Comparison of ENCODE assay signal across 1 cellular context in the genomic region with DNA sequence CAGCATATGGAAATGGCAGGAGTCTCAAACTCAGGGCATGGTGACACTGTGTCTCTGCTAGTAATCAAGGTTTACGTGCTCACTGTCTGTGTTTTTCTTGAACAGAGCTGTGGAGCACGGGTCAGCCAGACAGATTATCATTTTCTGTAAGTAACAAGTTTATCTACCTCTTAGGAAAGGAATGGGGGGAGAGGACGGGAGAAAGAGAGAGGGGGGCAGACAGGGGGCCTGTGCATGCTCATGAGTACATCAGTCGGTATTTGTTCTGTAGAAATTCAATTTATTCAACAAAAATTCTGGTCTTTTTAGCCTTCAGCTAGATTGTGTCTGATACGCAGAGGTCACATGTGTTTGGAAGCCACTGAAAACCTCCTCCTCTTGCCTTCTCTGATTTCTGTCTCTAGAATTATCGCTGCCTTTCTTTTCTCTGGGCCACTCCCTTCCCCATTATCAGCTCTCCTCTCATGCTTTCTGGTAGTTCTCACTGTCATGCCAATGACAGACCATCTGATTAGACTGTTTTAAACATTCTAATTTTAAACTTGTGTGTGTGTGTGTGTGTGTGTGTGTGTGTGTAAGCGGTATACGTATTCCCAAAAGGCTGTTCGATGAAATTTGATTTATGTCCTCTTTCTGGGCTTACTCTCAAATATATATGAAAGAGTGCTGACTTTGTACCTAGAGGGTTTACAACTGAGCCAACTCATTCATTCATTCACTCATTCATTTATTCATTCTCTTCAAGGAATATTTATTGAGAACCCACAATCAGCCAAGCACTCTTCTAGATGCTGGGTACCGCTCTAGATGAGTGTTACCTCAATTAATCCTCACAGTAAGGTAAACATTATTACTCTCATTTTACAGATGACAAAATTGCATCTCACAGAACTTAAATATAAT.
TF ChIP-seq lines count a peak whose summit lies in the region.

No MANE protein-coding gene starts in this region.

TF ChIP-seq in K562, 482 proteins besides CTCF, POLR2A, EP300 and RAD21 (continued from another document and continues in another):
- TF ChIP-seq MBD2 (IDR thresholded peaks at IDR 0.05; ENCODE audit: borderline replicate concordance, low read depth) = no peak
- no peak; the same call in 1 of the 2 replicates for TF ChIP-seq FOSL1 (tag; conservative IDR thresholded peaks at IDR 0.05)
- TF ChIP-seq DMBX1 (CRISPR knock-in tag; IDR thresholded peaks at IDR 0.05; ENCODE audit: borderline replicate concordance) = peak; percentile 27; the same call in 1 of the 2 replicates
- TF ChIP-seq ADNP (tag; IDR thresholded peaks at IDR 0.05) = peak; percentile 68; the same call in 1 of the 2 replicates
- TF ChIP-seq ZNF133 (CRISPR knock-in tag; IDR thresholded peaks at IDR 0.05) = no peak
- no peak for TF ChIP-seq NFE2L1 (tag; IDR thresholded peaks at IDR 0.05; ENCODE audit: borderline replicate concordance, low read depth)
- TF ChIP-seq ZNF589 (CRISPR knock-in tag; IDR thresholded peaks at IDR 0.05; ENCODE audit: low read depth) = no peak
- 0 out of 4 replicates have a peak, but pooled peaks of 1 of the 2 experiments have one; percentile 41 for TF ChIP-seq TEAD1 (CRISPR knock-in tag; IDR thresholded peaks at IDR 0.05)
- no peak for TF ChIP-seq GATAD2A (IDR thresholded peaks at IDR 0.05)
- TF ChIP-seq ARID2 (IDR thresholded peaks at IDR 0.05) = no peak
- TF ChIP-seq HDAC1 (IDR thresholded peaks at IDR 0.05) = peak in 1 of 2 experiments; percentile 79; a peak in 2 of 4 replicates
- TF ChIP-seq ZNF253 (CRISPR knock-in tag; conservative IDR thresholded peaks at IDR 0.05) = no peak
- TF ChIP-seq SMARCB1 (IDR thresholded peaks at IDR 0.05; ENCODE audit: insufficient read length, low read depth) = no peak
- TF ChIP-seq CCAR2 (IDR thresholded peaks at IDR 0.05; ENCODE audit: low read depth, low read length) = no peak
- TF ChIP-seq, protein P1, sequence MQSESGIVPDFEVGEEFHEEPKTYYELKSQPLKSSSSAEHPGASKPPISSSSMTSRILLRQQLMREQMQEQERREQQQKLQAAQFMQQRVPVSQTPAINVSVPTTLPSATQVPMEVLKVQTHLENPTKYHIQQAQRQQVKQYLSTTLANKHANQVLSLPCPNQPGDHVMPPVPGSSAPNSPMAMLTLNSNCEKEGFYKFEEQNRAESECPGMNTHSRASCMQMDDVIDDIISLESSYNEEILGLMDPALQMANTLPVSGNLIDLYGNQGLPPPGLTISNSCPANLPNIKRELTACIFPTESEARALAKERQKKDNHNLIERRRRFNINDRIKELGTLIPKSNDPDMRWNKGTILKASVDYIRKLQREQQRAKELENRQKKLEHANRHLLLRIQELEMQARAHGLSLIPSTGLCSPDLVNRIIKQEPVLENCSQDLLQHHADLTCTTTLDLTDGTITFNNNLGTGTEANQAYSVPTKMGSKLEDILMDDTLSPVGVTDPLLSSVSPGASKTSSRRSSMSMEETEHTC (IDR thresholded peaks at IDR 0.05) = 0 out of 2 replicates have a peak, but pooled peaks have one; percentile 23
- no peak for TF ChIP-seq ZBTB7A (IDR thresholded peaks at IDR 0.05; ENCODE audit: borderline replicate concordance, control insufficient read depth, low read depth, low read length)
- no peak; the same call in 1 of the 2 replicates for TF ChIP-seq ZNF644 (tag; IDR thresholded peaks at IDR 0.05; ENCODE audit: low read depth)
- no peak for TF ChIP-seq ZNF3 (CRISPR knock-in tag; IDR thresholded peaks at IDR 0.05)
- peak; percentile 29; the same call in 1 of the 2 replicates for TF ChIP-seq SMARCC2 (IDR thresholded peaks at IDR 0.05; ENCODE audit: low read depth)
- no peak for TF ChIP-seq KAT7 (CRISPR knock-in tag; IDR thresholded peaks at IDR 0.05; ENCODE audit: borderline replicate concordance)
- TF ChIP-seq SMAD4 (CRISPR knock-in tag; conservative IDR thresholded peaks at IDR 0.05) = 0 out of 2 replicates have a peak, but pooled peaks have one; percentile 54
- no peak for TF ChIP-seq POLR2H (tag; IDR thresholded peaks at IDR 0.05; ENCODE audit: low read depth)
- no peak for TF ChIP-seq POLR2AphosphoS2 (IDR thresholded peaks at IDR 0.05; ENCODE audit: low read length)
- peak; percentile 89 for TF ChIP-seq ARID1B (IDR thresholded peaks at IDR 0.05)
- no peak for TF ChIP-seq DACH1 (IDR thresholded peaks at IDR 0.05; ENCODE audit: partially characterized antibody)
- peak; percentile 82; the same call in 1 of the 2 replicates for TF ChIP-seq SMARCE1 (IDR thresholded peaks at IDR 0.05)
- TF ChIP-seq CBFA2T2 (conservative IDR thresholded peaks at IDR 0.05) = peak; percentile 80
- no peak for TF ChIP-seq KAT2B (IDR thresholded peaks at IDR 0.05; ENCODE audit: low read depth, low read length)
- TF ChIP-seq, protein P2, sequence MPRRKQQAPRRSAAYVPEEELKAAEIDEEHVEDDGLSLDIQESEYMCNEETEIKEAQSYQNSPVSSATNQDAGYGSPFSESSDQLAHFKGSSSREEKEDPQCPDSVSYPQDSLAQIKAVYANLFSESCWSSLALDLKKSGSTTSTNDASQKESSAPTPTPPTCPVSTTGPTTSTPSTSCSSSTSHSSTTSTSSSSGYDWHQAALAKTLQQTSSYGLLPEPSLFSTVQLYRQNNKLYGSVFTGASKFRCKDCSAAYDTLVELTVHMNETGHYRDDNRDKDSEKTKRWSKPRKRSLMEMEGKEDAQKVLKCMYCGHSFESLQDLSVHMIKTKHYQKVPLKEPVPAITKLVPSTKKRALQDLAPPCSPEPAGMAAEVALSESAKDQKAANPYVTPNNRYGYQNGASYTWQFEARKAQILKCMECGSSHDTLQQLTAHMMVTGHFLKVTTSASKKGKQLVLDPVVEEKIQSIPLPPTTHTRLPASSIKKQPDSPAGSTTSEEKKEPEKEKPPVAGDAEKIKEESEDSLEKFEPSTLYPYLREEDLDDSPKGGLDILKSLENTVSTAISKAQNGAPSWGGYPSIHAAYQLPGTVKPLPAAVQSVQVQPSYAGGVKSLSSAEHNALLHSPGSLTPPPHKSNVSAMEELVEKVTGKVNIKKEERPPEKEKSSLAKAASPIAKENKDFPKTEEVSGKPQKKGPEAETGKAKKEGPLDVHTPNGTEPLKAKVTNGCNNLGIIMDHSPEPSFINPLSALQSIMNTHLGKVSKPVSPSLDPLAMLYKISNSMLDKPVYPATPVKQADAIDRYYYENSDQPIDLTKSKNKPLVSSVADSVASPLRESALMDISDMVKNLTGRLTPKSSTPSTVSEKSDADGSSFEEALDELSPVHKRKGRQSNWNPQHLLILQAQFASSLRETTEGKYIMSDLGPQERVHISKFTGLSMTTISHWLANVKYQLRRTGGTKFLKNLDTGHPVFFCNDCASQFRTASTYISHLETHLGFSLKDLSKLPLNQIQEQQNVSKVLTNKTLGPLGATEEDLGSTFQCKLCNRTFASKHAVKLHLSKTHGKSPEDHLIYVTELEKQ (CRISPR knock-in tag; IDR thresholded peaks at IDR 0.05) = no peak
- TF ChIP-seq NONO (IDR thresholded peaks at IDR 0.05; ENCODE audit: low read depth in 2 of 2, low read length in 1 of 2) = no peak
- 0 out of 2 replicates have a peak, but pooled peaks have one; percentile 28 for TF ChIP-seq CREB1 (IDR thresholded peaks at IDR 0.05)
- TF ChIP-seq CREB1 (CRISPR knock-in tag; IDR thresholded peaks at IDR 0.05) = no peak
- TF ChIP-seq DIDO1 (tag; IDR thresholded peaks at IDR 0.05; ENCODE audit: low read depth) = no peak
- 0 out of 2 replicates have a peak, but pooled peaks have one; percentile 40 for TF ChIP-seq TOE1 (IDR thresholded peaks at IDR 0.05; ENCODE audit: borderline replicate concordance)
- no peak for TF ChIP-seq TOE1 (CRISPR knock-in tag; IDR thresholded peaks at IDR 0.05; ENCODE audit: borderline replicate concordance, low read depth)
- no peak for TF ChIP-seq ZNF143 (CRISPR knock-in tag; IDR thresholded peaks at IDR 0.05)
- TF ChIP-seq SOX6 (IDR thresholded peaks at IDR 0.05) = peak; percentile 73; the same call in 1 of the 2 replicates
- no peak for TF ChIP-seq POLR3A (IDR thresholded peaks at IDR 0.05; ENCODE audit: borderline replicate concordance, extremely low read depth, insufficient read depth, insufficient read length)
- TF ChIP-seq, protein P3, sequence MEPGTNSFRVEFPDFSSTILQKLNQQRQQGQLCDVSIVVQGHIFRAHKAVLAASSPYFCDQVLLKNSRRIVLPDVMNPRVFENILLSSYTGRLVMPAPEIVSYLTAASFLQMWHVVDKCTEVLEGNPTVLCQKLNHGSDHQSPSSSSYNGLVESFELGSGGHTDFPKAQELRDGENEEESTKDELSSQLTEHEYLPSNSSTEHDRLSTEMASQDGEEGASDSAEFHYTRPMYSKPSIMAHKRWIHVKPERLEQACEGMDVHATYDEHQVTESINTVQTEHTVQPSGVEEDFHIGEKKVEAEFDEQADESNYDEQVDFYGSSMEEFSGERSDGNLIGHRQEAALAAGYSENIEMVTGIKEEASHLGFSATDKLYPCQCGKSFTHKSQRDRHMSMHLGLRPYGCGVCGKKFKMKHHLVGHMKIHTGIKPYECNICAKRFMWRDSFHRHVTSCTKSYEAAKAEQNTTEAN (CRISPR knock-in tag; IDR thresholded peaks at IDR 0.05) = no peak
- TF ChIP-seq ZBTB8A (IDR thresholded peaks at IDR 0.05; ENCODE audit: partially characterized antibody) = no peak
- peak in 1 of 2 experiments; percentile 56; a peak in 1 of 4 replicates for TF ChIP-seq TBL1XR1 (IDR thresholded peaks at IDR 0.05; ENCODE audit: low read length in 2 of 2)
- TF ChIP-seq, protein P4, sequence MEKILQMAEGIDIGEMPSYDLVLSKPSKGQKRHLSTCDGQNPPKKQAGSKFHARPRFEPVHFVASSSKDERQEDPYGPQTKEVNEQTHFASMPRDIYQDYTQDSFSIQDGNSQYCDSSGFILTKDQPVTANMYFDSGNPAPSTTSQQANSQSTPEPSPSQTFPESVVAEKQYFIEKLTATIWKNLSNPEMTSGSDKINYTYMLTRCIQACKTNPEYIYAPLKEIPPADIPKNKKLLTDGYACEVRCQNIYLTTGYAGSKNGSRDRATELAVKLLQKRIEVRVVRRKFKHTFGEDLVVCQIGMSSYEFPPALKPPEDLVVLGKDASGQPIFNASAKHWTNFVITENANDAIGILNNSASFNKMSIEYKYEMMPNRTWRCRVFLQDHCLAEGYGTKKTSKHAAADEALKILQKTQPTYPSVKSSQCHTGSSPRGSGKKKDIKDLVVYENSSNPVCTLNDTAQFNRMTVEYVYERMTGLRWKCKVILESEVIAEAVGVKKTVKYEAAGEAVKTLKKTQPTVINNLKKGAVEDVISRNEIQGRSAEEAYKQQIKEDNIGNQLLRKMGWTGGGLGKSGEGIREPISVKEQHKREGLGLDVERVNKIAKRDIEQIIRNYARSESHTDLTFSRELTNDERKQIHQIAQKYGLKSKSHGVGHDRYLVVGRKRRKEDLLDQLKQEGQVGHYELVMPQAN (IDR thresholded peaks at IDR 0.05; ENCODE audit: borderline replicate concordance) = 0 out of 2 replicates have a peak, but pooled peaks have one; percentile 41
- no peak for TF ChIP-seq ATF1 (CRISPR knock-in tag; IDR thresholded peaks at IDR 0.05)
- peak; percentile 62 for TF ChIP-seq ATF1 (tag; IDR thresholded peaks at IDR 0.05)
- no peak for TF ChIP-seq ZNF354B (CRISPR knock-in tag; IDR thresholded peaks at IDR 0.05)
- peak; percentile 47 for TF ChIP-seq JUND (IDR thresholded peaks at IDR 0.05; ENCODE audit: borderline replicate concordance, low read depth, low read length)
- peak; percentile 57; the same call in 1 of the 3 replicates for TF ChIP-seq JUND (tag; IDR thresholded peaks at IDR 0.05; ENCODE audit: borderline replicate concordance, low read depth, low read length)
- TF ChIP-seq ELF4 (CRISPR knock-in tag; IDR thresholded peaks at IDR 0.05) = 0 out of 2 replicates have a peak, but pooled peaks have one; percentile 57
- TF ChIP-seq POLR2G (IDR thresholded peaks at IDR 0.05; ENCODE audit: low read depth, low read length) = no peak
- peak in 1 of 2 experiments; percentile 88; a peak in 1 of 4 replicates for TF ChIP-seq RCOR1 (IDR thresholded peaks at IDR 0.05; ENCODE audit: borderline replicate concordance in 1 of 2, low read depth in 2 of 2, low read length in 2 of 2)
- TF ChIP-seq, protein P5, sequence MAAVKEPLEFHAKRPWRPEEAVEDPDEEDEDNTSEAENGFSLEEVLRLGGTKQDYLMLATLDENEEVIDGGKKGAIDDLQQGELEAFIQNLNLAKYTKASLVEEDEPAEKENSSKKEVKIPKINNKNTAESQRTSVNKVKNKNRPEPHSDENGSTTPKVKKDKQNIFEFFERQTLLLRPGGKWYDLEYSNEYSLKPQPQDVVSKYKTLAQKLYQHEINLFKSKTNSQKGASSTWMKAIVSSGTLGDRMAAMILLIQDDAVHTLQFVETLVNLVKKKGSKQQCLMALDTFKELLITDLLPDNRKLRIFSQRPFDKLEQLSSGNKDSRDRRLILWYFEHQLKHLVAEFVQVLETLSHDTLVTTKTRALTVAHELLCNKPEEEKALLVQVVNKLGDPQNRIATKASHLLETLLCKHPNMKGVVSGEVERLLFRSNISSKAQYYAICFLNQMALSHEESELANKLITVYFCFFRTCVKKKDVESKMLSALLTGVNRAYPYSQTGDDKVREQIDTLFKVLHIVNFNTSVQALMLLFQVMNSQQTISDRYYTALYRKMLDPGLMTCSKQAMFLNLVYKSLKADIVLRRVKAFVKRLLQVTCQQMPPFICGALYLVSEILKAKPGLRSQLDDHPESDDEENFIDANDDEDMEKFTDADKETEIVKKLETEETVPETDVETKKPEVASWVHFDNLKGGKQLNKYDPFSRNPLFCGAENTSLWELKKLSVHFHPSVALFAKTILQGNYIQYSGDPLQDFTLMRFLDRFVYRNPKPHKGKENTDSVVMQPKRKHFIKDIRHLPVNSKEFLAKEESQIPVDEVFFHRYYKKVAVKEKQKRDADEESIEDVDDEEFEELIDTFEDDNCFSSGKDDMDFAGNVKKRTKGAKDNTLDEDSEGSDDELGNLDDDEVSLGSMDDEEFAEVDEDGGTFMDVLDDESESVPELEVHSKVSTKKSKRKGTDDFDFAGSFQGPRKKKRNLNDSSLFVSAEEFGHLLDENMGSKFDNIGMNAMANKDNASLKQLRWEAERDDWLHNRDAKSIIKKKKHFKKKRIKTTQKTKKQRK (IDR thresholded peaks at IDR 0.05; ENCODE audit: borderline replicate concordance, low read depth, low read length) = no peak
- peak; percentile 70; the same call in 1 of the 2 replicates for TF ChIP-seq LEF1 (IDR thresholded peaks at IDR 0.05)
- no peak for TF ChIP-seq ZNF780A (CRISPR knock-in tag; IDR thresholded peaks at IDR 0.05)
- TF ChIP-seq, protein P6, sequence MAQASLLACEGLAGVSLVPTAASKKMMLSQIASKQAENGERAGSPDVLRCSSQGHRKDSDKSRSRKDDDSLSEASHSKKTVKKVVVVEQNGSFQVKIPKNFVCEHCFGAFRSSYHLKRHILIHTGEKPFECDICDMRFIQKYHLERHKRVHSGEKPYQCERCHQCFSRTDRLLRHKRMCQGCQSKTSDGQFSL (CRISPR knock-in tag; IDR thresholded peaks at IDR 0.05) = no peak
- TF ChIP-seq, protein P6 (tag; IDR thresholded peaks at IDR 0.05) = no peak
- TF ChIP-seq BRD4 (IDR thresholded peaks at IDR 0.05) = no peak
- TF ChIP-seq BHLHE40 (IDR thresholded peaks at IDR 0.05; ENCODE audit: low read length) = peak; percentile 7; the same call in 1 of the 2 replicates
- TF ChIP-seq ELF1 (tag; IDR thresholded peaks at IDR 0.05) = no peak
- TF ChIP-seq ZNF12 (CRISPR knock-in tag; IDR thresholded peaks at IDR 0.05) = no peak
- TF ChIP-seq ZNF77 (CRISPR knock-in tag; IDR thresholded peaks at IDR 0.05) = no peak
- TF ChIP-seq ZNF212 (CRISPR knock-in tag; IDR thresholded peaks at IDR 0.05) = no peak
- TF ChIP-seq CAMTA2 (CRISPR knock-in tag; conservative IDR thresholded peaks at IDR 0.05) = no peak
